In genomic region chr4:121800638-121800960, GRCh38 we compare ENCODE assay signal across 8 cellular contexts. TPM values are rescaled to one million over a fixed set of nuclear protein-coding genes. Genes with fewer than 3 reads are reported as not detected.
DNase-seq lines count a peak whose midpoint lies in the region; ATAC-seq, FAIRE-seq and TF ChIP-seq lines count a peak whose summit lies in the region.

No MANE protein-coding gene starts in this region.

- no peaks in the 10 kb centered on the region for H3K27me3 Mint-ChIP-seq in astrocyte (ENCODE audit: low read depth, unreplicated experiment)

- peaks cover 8% of the 10 kb centered on the region for H3K4me1 Mint-ChIP-seq in astrocyte (ENCODE audit: low read depth, unreplicated experiment)

- peak overlapping the region; percentile 97 for H3K4me3 ChIP-seq in AG04449 (ENCODE audit: low read depth, low read length)
- peak overlapping the region; percentile 86 for H3K4me3 ChIP-seq in astrocyte (ENCODE audit: insufficient read depth, low read depth, low read length)
- H3K4me3 ChIP-seq in HepG2 (replicated peaks in 1 of 3; ENCODE audit: insufficient read depth in 1 of 3, low read depth in 2 of 3, low read length in 3 of 3): peak overlapping the region; percentile 79 to 86 (median 84)
- H3K4me3 ChIP-seq in upper lobe of right lung: peak overlapping the region; percentile 88

- no peak for FAIRE-seq in astrocyte (lab: Jason Lieb, UNC)
- no peak for FAIRE-seq in HepG2 (lab: Jason Lieb, UNC)

- H3K36me3 ChIP-seq in astrocyte (ENCODE audit: insufficient read depth, low read length) (peaks cover 15% of the 10 kb centered on the region), HepG2 (replicated peaks in 1 of 2; ENCODE audit: control insufficient read depth in 1 of 2, insufficient read depth in 2 of 2, low read length in 2 of 2) (peaks cover 6 to 14% of the 10 kb centered on the region in 2 experiments; a peak in 4 of 5 replicates), upper lobe of right lung (peaks cover 29% of the 10 kb centered on the region)

- peaks cover 2% of the 10 kb centered on the region for H3K36me3 Mint-ChIP-seq in astrocyte (ENCODE audit: low read depth, unreplicated experiment)

- intact Hi-C loops in HepG2 (cut with micrococcal nuclease; ENCODE audit: unreplicated experiment) (loop anchor here (5.0 kb wide), 1 partner anchor 123 kb away; no protein-coding TSS in a partner anchor), upper lobe of right lung (cut with DNase I) (no loop called here)

- CTCF ChIA-PET in AG04449 (lab: Yijun Ruan, JAX) (no interaction called here), HepG2 (lab: Yijun Ruan, JAX; ENCODE audit: low intra/inter-chr PET ratio, low total read pairs) (no interaction called here)

- H3K27me3 ChIP-seq in astrocyte (ENCODE audit: insufficient read depth, low read length) (no peaks in the 10 kb centered on the region), HepG2 (ENCODE audit: control insufficient read depth in 1 of 2, insufficient read depth in 2 of 2, low read length in 2 of 2) (no peaks in the 10 kb centered on the region; a peak in 1 of 5 replicates), upper lobe of right lung (no peaks in the 10 kb centered on the region)

- TSS peak; percentile 99 for BruUV-seq in HepG2 (replicated peaks; lab: Mats Ljungman, UMichigan)

- H3K27ac ChIP-seq in astrocyte (ENCODE audit: low read depth, low read length) (peak overlapping the region; percentile 89), HepG2 (ENCODE audit: extremely low read length, insufficient read depth, low read length) (peak overlapping the region; percentile 93), upper lobe of right lung (peak overlapping the region; percentile 92)

- H2AFZ ChIP-seq in astrocyte (ENCODE audit: low read depth, low read length) (peak overlapping the region; percentile 97), HepG2 (ENCODE audit: low read length) (peak overlapping the region; percentile 66)

- peak overlapping the region; percentile 75 for H3K27ac Mint-ChIP-seq in astrocyte (ENCODE audit: unreplicated experiment)

- peak overlapping the region; percentile 93 for H3K9ac ChIP-seq in astrocyte (ENCODE audit: low read length)
- peak overlapping the region; percentile 87 for H3K9ac ChIP-seq in HepG2 (ENCODE audit: insufficient read depth, low read depth, low read length)

- H3K4me1 ChIP-seq in astrocyte (ENCODE audit: insufficient read depth, low read length): peaks cover 16% of the 10 kb centered on the region
- H3K4me1 ChIP-seq in HepG2 (ENCODE audit: insufficient read depth, low read length): peaks cover 52% of the 10 kb centered on the region
- H3K4me1 ChIP-seq in upper lobe of right lung: peaks cover 12% of the 10 kb centered on the region

- POLR2A ChIA-PET in AG04449 (lab: Yijun Ruan, JAX) (interaction anchor here (1.0 to 1.2 kb wide), 2 partner anchors 11 to 23 kb away, joined by 3 to 6 read pairs; partner anchors contain the start of gene CCNA2), HepG2 (lab: Yijun Ruan, JAX) (interaction anchor here (1.0 to 2.6 kb wide), 6 partner anchors 10 to 105 kb away, joined by 3 to 14 read pairs (median 7); partner anchors contain the start of genes ANXA5, BBS7 and CCNA2)

- TF ChIP-seq EP300 in HepG2 (IDR thresholded peaks at IDR 0.05; ENCODE audit: low read depth in 2 of 2, low read length in 2 of 2) (no peak), HepG2 (CRISPR knock-in tag; IDR thresholded peaks at IDR 0.05; ENCODE audit: borderline replicate concordance) (no peak)

- H3K4me2 ChIP-seq in astrocyte (ENCODE audit: low read length): peak overlapping the region; percentile 89
- peak overlapping the region; percentile 97 for H3K4me2 ChIP-seq in HepG2 (ENCODE audit: low read depth, low read length)

- H3K79me2 ChIP-seq in astrocyte (ENCODE audit: insufficient read depth, low read length): peaks cover 25% of the 10 kb centered on the region
- H3K79me2 ChIP-seq in HepG2 (ENCODE audit: insufficient read depth, low read length): peaks cover 19% of the 10 kb centered on the region

- in situ Hi-C loops in HepG2 (cut with HindIII; ENCODE audit: extremely low pct_ligation_motif_present, low pct_unique_long_range_greater_than_20kb): no loop called here

- H3K4me3 Mint-ChIP-seq in astrocyte (ENCODE audit: unreplicated experiment): peak overlapping the region; percentile 93

- H4K20me1 ChIP-seq in astrocyte (ENCODE audit: insufficient read depth, low read length) (no peaks in the 10 kb centered on the region), HepG2 (ENCODE audit: insufficient read depth, low read length) (no peaks in the 10 kb centered on the region)

- ATAC-seq in GM19397 (IDR thresholded peaks at IDR 0.05; ENCODE audit: unreplicated experiment) (peak; percentile 17), HG03457 (IDR thresholded peaks at IDR 0.05; ENCODE audit: unreplicated experiment) (peak; percentile 22), HepG2 (peak; percentile 38), upper lobe of right lung (peak; percentile 8)

- DNase-seq in AG04449 (ENCODE audit: low read depth, low spot score) (no peak), astrocyte (ENCODE audit: low read depth) (no peak), HepG2 (ENCODE audit: low spot score) (no peak), upper lobe of right lung (no peak), ureter (ENCODE audit: low spot score) (no peak), GDM1 (lab: John Stamatoyannopoulos, UW) (no peak)

- no peaks in the 10 kb centered on the region for H3K9me3 Mint-ChIP-seq in astrocyte (ENCODE audit: unreplicated experiment)

- TF ChIP-seq POLR2A in HepG2 (IDR thresholded peaks at IDR 0.05; ENCODE audit: insufficient read depth in 1 of 2, low read depth in 2 of 2, low read length in 2 of 2): no peak

- WGBS in HepG2 (ENCODE audit: low lambda C conversion rate): 53% methylated on average over 8 of the region's 8 CpGs

- H3K9me3 ChIP-seq in astrocyte (ENCODE audit: insufficient read depth, low read depth, low read length) (no peaks in the 10 kb centered on the region), HepG2 (ENCODE audit: low read length) (no peaks in the 10 kb centered on the region), upper lobe of right lung (no peaks in the 10 kb centered on the region)

- TF ChIP-seq RAD21 in HepG2 (CRISPR knock-in tag; IDR thresholded peaks at IDR 0.05): no peak

- TF ChIP-seq CTCF in AG04449 (IDR thresholded peaks at IDR 0.05; ENCODE audit: insufficient read depth, low read length, missing control alignments) (no peak), astrocyte (IDR thresholded peaks at IDR 0.05; ENCODE audit: insufficient read depth, low read depth, low read length) (no peak), HepG2 (CRISPR knock-in tag; IDR thresholded peaks at IDR 0.05) (no peak), upper lobe of right lung (IDR thresholded peaks at IDR 0.05) (no peak)

RNA-seq across cellular contexts. Expression of gene EXOSC9, which starts 0.5 kb away (rescaled TPM):
- 14.4 and 18.3 TPM in 2 replicates for total RNA-seq in astrocyte
- 48.0 and 61.5 TPM in 2 replicates for total RNA-seq in HepG2 (2016; rRNA removed; fragmentation: Illumina TruSeq; extraction: Trizol)
- total RNA-seq in HepG2 (2016; cell fraction: cytosol; rRNA removed; fragmentation: Illumina TruSeq; extraction: Trizol; ENCODE audit: low read depth): 11.6 and 13.2 TPM in 2 replicates
- total RNA-seq in HepG2 (2016; cell fraction: insoluble cytoplasmic fraction; rRNA removed; fragmentation: Illumina TruSeq; extraction: Trizol): 50.1 and 58.9 TPM in 2 replicates
- 10.8 and 14.2 TPM in 2 replicates for total RNA-seq in HepG2 (2016; cell fraction: membrane; rRNA removed; fragmentation: Illumina TruSeq; extraction: Trizol)
- 52.8 and 54.3 TPM in 2 replicates for total RNA-seq in HepG2 (2016; cell fraction: nucleus; rRNA removed; fragmentation: Illumina TruSeq; extraction: Trizol)
- 22.0 and 26.0 TPM in 2 replicates for polyA plus RNA-seq in HepG2 (2011; rRNA removed)
- polyA plus RNA-seq in HepG2 (2011; cell fraction: cytosol; rRNA removed): 10.7 and 14.0 TPM in 2 replicates
- 18.4 and 19.8 TPM in 2 replicates for polyA plus RNA-seq in HepG2 (2011; cell fraction: nucleus; rRNA removed)
- 14.7 and 24.9 TPM in 2 replicates for polyA plus RNA-seq in HepG2 (2012)
- polyA plus RNA-seq in HepG2 (2016; cell fraction: cytosol; fragmentation: Illumina TruSeq; extraction: Trizol; ENCODE audit: low read depth): 5.8 and 6.1 TPM in 2 replicates
- 57.5 and 60.8 TPM in 2 replicates for polyA plus RNA-seq in HepG2 (2016; cell fraction: insoluble cytoplasmic fraction; fragmentation: Illumina TruSeq; extraction: Trizol; ENCODE audit: low read depth)
- 6.9 and 7.7 TPM in 2 replicates for polyA plus RNA-seq in HepG2 (2016; cell fraction: membrane; fragmentation: Illumina TruSeq; extraction: Trizol; ENCODE audit: low read depth)
- 70.0 and 70.1 TPM in 2 replicates for polyA plus RNA-seq in HepG2 (2016; cell fraction: nucleus; fragmentation: Illumina TruSeq; extraction: Trizol; ENCODE audit: insufficient read depth, low read depth)
- polyA minus RNA-seq in HepG2 (2011; rRNA and poly(A)+ RNA removed; ENCODE audit: low replicate concordance): 18.6 and 40.8 TPM in 2 replicates
- 9.4 and 10.3 TPM in 2 replicates for polyA minus RNA-seq in HepG2 (2011; cell fraction: cytosol; rRNA and poly(A)+ RNA removed)
- 43.0 and 52.7 TPM in 2 replicates for polyA minus RNA-seq in HepG2 (2011; cell fraction: nucleus; rRNA and poly(A)+ RNA removed)
- total RNA-seq in upper lobe of right lung: 15.8 TPM
- 17.2 TPM for total RNA-seq in ureter

RNA-seq across cellular contexts. Expression of gene CCNA2, which starts 23.1 kb away (rescaled TPM):
- total RNA-seq in astrocyte (4.4 and 6.2 TPM in 2 replicates), HepG2 (2016; rRNA removed; fragmentation: Illumina TruSeq; extraction: Trizol) (105 and 160 TPM in 2 replicates), upper lobe of right lung (1.2 TPM), ureter (1.0 TPM)
- 19.3 and 23.4 TPM in 2 replicates for total RNA-seq in HepG2 (2016; cell fraction: cytosol; rRNA removed; fragmentation: Illumina TruSeq; extraction: Trizol; ENCODE audit: low read depth)
- 105 and 159 TPM in 2 replicates for total RNA-seq in HepG2 (2016; cell fraction: insoluble cytoplasmic fraction; rRNA removed; fragmentation: Illumina TruSeq; extraction: Trizol)
- total RNA-seq in HepG2 (2016; cell fraction: membrane; rRNA removed; fragmentation: Illumina TruSeq; extraction: Trizol): 62.7 and 72.7 TPM in 2 replicates
- 51.9 and 52.5 TPM in 2 replicates for total RNA-seq in HepG2 (2016; cell fraction: nucleus; rRNA removed; fragmentation: Illumina TruSeq; extraction: Trizol)
- 16.4 and 31.3 TPM in 2 replicates for polyA plus RNA-seq in HepG2 (2011; rRNA removed)
- polyA plus RNA-seq in HepG2 (2011; cell fraction: cytosol; rRNA removed): 16.5 and 20.2 TPM in 2 replicates
- 8.6 and 11.5 TPM in 2 replicates for polyA plus RNA-seq in HepG2 (2011; cell fraction: nucleus; rRNA removed)
- 14.0 and 32.6 TPM in 2 replicates for polyA plus RNA-seq in HepG2 (2012)
- 15.7 and 21.9 TPM in 2 replicates for polyA plus RNA-seq in HepG2 (2016; cell fraction: cytosol; fragmentation: Illumina TruSeq; extraction: Trizol; ENCODE audit: low read depth)
- polyA plus RNA-seq in HepG2 (2016; cell fraction: insoluble cytoplasmic fraction; fragmentation: Illumina TruSeq; extraction: Trizol; ENCODE audit: low read depth): 147 and 153 TPM in 2 replicates
- 40.9 and 46.7 TPM in 2 replicates for polyA plus RNA-seq in HepG2 (2016; cell fraction: membrane; fragmentation: Illumina TruSeq; extraction: Trizol; ENCODE audit: low read depth)
- 58.2 and 59.5 TPM in 2 replicates for polyA plus RNA-seq in HepG2 (2016; cell fraction: nucleus; fragmentation: Illumina TruSeq; extraction: Trizol; ENCODE audit: insufficient read depth, low read depth)
- polyA minus RNA-seq in HepG2 (2011; rRNA and poly(A)+ RNA removed; ENCODE audit: low replicate concordance): 19.7 and 33.7 TPM in 2 replicates
- 24.3 and 34.8 TPM in 2 replicates for polyA minus RNA-seq in HepG2 (2011; cell fraction: cytosol; rRNA and poly(A)+ RNA removed)
- 13.9 and 16.0 TPM in 2 replicates for polyA minus RNA-seq in HepG2 (2011; cell fraction: nucleus; rRNA and poly(A)+ RNA removed)

RNA-seq across cellular contexts. Expression of gene SMIM43, which starts 35.6 kb away (rescaled TPM):
- not detected in 2 replicates for total RNA-seq in astrocyte
- total RNA-seq in HepG2 (2016; rRNA removed; fragmentation: Illumina TruSeq; extraction: Trizol): not detected in 2 replicates
- total RNA-seq in HepG2 (2016; cell fraction: cytosol; rRNA removed; fragmentation: Illumina TruSeq; extraction: Trizol; ENCODE audit: low read depth): not detected in 2 replicates
- not detected in 2 replicates for total RNA-seq in HepG2 (2016; cell fraction: insoluble cytoplasmic fraction; rRNA removed; fragmentation: Illumina TruSeq; extraction: Trizol)
- total RNA-seq in HepG2 (2016; cell fraction: membrane; rRNA removed; fragmentation: Illumina TruSeq; extraction: Trizol): not detected in 2 replicates
- total RNA-seq in HepG2 (2016; cell fraction: nucleus; rRNA removed; fragmentation: Illumina TruSeq; extraction: Trizol): not detected in 2 replicates
- not detected in 2 replicates for polyA plus RNA-seq in HepG2 (2011; rRNA removed)
- not detected in 2 replicates for polyA plus RNA-seq in HepG2 (2011; cell fraction: cytosol; rRNA removed)
- not detected in 2 replicates for polyA plus RNA-seq in HepG2 (2011; cell fraction: nucleus; rRNA removed)
- not detected in 2 replicates for polyA plus RNA-seq in HepG2 (2012)
- polyA plus RNA-seq in HepG2 (2016; cell fraction: cytosol; fragmentation: Illumina TruSeq; extraction: Trizol; ENCODE audit: low read depth): not detected in 2 replicates
- polyA plus RNA-seq in HepG2 (2016; cell fraction: insoluble cytoplasmic fraction; fragmentation: Illumina TruSeq; extraction: Trizol; ENCODE audit: low read depth): not detected in 2 replicates
- polyA plus RNA-seq in HepG2 (2016; cell fraction: membrane; fragmentation: Illumina TruSeq; extraction: Trizol; ENCODE audit: low read depth): not detected in 2 replicates
- not detected in 2 replicates for polyA plus RNA-seq in HepG2 (2016; cell fraction: nucleus; fragmentation: Illumina TruSeq; extraction: Trizol; ENCODE audit: insufficient read depth, low read depth)
- not detected in 2 replicates for polyA minus RNA-seq in HepG2 (2011; rRNA and poly(A)+ RNA removed; ENCODE audit: low replicate concordance)
- polyA minus RNA-seq in HepG2 (2011; cell fraction: cytosol; rRNA and poly(A)+ RNA removed): not detected in 2 replicates
- not detected in 2 replicates for polyA minus RNA-seq in HepG2 (2011; cell fraction: nucleus; rRNA and poly(A)+ RNA removed)
- total RNA-seq in upper lobe of right lung: not detected
- total RNA-seq in ureter: not detected
